Comparison of ENCODE assay signal across 23 cellular contexts in the genomic region with DNA sequence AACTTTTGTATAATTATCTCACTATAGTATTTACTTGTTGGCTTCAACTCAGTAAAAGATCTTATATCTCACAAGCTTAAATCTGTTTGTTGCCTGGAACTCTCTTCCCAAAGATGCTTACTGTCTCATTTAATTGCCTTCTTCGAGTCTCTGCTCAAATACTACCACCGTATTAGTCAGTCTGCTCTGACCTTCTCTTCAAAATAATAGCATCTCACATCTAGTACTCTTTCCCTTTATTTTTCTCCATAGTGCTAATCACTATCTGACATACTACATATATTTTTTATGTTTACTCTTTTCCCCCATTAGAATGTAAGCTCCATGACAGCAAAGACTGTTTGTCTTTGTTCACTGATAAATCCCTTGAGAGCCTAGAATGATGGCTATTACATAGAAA. TPM values are rescaled to one million over a fixed set of nuclear protein-coding genes. Genes with fewer than 3 reads are reported as not detected.
DNase-seq lines count a peak whose midpoint lies in the region; ATAC-seq, FAIRE-seq and TF ChIP-seq lines count a peak whose summit lies in the region.
"Had no signal": no experiment of that assay in that cellular context is flagged by ENCODE, and none has a peak within 500 bp of the region (broad histone marks: within the 10 kb centered on the region; RNA-seq: fewer than 3 reads in every experiment).

No MANE protein-coding gene starts in this region.

- DNase-seq in D721Med (ENCODE audit: insufficient read length, low spot score) (no peak), T-helper 17 cell (no peak), nephron progenitor cell (no peak), T1000 (lab: John Stamatoyannopoulos, UW) (no peak)
- no peak for DNase-seq in effector CD4-positive, alpha-beta T cell
- DNase-seq: CD4-positive, CD25-positive, alpha-beta regulatory T cell; DMS53; GDM1; HCEC 1CT; Kasumi-1; NCI-H1092 treated with DMSO at 0.1 percent for 48 hours; NCI-H1436; NCI-H187; NCI-H2081 treated with DMSO at 0.1 percent for 48 hours; NCI-H2171; NCI-H345; NCI-H510A treated with DMSO at 0.1 percent for 48 hours had no signal

- H3K27me3 Mint-ChIP-seq in T-helper 17 cell: no peaks in the 10 kb centered on the region
- no peaks in the 10 kb centered on the region for H3K27me3 Mint-ChIP-seq in nephron progenitor cell (ENCODE audit: low read depth, poor library complexity)
- H3K27me3 Mint-ChIP-seq: CD4-positive, CD25-positive, alpha-beta regulatory T cell had no signal

- H3K27ac Mint-ChIP-seq in T-helper 17 cell (peak overlapping the region; percentile 11), nephron progenitor cell (peak overlapping the region; percentile 9)
- H3K27ac Mint-ChIP-seq: CD4-positive, CD25-positive, alpha-beta regulatory T cell had no signal

- H3K36me3 ChIP-seq in HEK293 (ENCODE audit: control insufficient read depth in 2 of 2, insufficient read depth in 1 of 2, low read length in 2 of 2): peaks cover 19 to 80% of the 10 kb centered on the region in 2 experiments

- H3K4me3 ChIP-seq in HEK293 (ENCODE audit: low read depth, low read length): no peak overlapping the region
- H3K4me3 ChIP-seq: BLaER1, GM12878 had no signal

- CTCF ChIA-PET in HEK293 (lab: Yijun Ruan, JAX): interaction anchor here (0.7 kb wide), 1 partner anchor 748 kb away, joined by 6 read pairs; no protein-coding TSS in a partner anchor

- H3K27ac ChIP-seq in HEK293 (ENCODE audit: extremely low read depth, low read depth, low read length): no peak overlapping the region
- H3K27ac ChIP-seq: BLaER1 had no signal

- H3K36me3 Mint-ChIP-seq in T-helper 17 cell (ENCODE audit: low read depth) (peaks cover 11% of the 10 kb centered on the region), nephron progenitor cell (ENCODE audit: low read depth) (peaks cover 59% of the 10 kb centered on the region)

- POLR2A ChIA-PET in HEK293 (lab: Yijun Ruan, JAX): no interaction called here

- peak; percentile 93 for FAIRE-seq in D721Med (lab: Jason Lieb, UNC)
- FAIRE-seq: GM12878, H1, HepG2 had no signal

- H3K4me1 ChIP-seq in HEK293 (ENCODE audit: control insufficient read depth, insufficient read depth, low read length): peaks cover 4% of the 10 kb centered on the region; the same call in 1 of the 2 replicates

- peaks cover 2% of the 10 kb centered on the region for H3K4me1 Mint-ChIP-seq in T-helper 17 cell
- H3K4me1 Mint-ChIP-seq in nephron progenitor cell: peaks cover 4% of the 10 kb centered on the region

- ATAC-seq in T-helper 17 cell (no peak), HG02571 (IDR thresholded peaks at IDR 0.05; ENCODE audit: unreplicated experiment) (no peak)
- ATAC-seq: GM12878, HepG2 had no signal

- H3K4me3 Mint-ChIP-seq in T-helper 17 cell: no peak overlapping the region
- no peak overlapping the region for H3K4me3 Mint-ChIP-seq in nephron progenitor cell
- H3K4me3 Mint-ChIP-seq: CD4-positive, CD25-positive, alpha-beta regulatory T cell had no signal

- H3K9me3 ChIP-seq in HEK293 (ENCODE audit: control insufficient read depth, insufficient read depth, low read depth, low read length) (no peaks in the 10 kb centered on the region), T-helper 17 cell (ENCODE audit: control insufficient read depth, low read length, poor library complexity, severe bottlenecking) (no peaks in the 10 kb centered on the region)
- H3K9me3 ChIP-seq: BLaER1 had no signal

- no peaks in the 10 kb centered on the region for H3K9me3 Mint-ChIP-seq in nephron progenitor cell

- no peak for TF ChIP-seq CTCF in D721Med (IDR thresholded peaks at IDR 0.05; ENCODE audit: insufficient read depth, missing control alignments)
- TF ChIP-seq CTCF in HEK293 (tag by site-specific recombination; IDR thresholded peaks at IDR 0.05): no peak
- no peak for TF ChIP-seq CTCF in nephron progenitor cell (IDR thresholded peaks at IDR 0.05)

TF ChIP-seq in HEK293, 187 proteins besides CTCF, POLR2A, EP300 and RAD21:
- TF ChIP-seq ZNF571 (tag by site-specific recombination; IDR thresholded peaks at IDR 0.05): no peak
- TF ChIP-seq, protein P1, sequence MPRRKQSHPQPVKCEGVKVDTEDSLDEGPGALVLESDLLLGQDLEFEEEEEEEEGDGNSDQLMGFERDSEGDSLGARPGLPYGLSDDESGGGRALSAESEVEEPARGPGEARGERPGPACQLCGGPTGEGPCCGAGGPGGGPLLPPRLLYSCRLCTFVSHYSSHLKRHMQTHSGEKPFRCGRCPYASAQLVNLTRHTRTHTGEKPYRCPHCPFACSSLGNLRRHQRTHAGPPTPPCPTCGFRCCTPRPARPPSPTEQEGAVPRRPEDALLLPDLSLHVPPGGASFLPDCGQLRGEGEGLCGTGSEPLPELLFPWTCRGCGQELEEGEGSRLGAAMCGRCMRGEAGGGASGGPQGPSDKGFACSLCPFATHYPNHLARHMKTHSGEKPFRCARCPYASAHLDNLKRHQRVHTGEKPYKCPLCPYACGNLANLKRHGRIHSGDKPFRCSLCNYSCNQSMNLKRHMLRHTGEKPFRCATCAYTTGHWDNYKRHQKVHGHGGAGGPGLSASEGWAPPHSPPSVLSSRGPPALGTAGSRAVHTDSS (tag by site-specific recombination; IDR thresholded peaks at IDR 0.05): no peak
- TF ChIP-seq ZNF791 (tag by site-specific recombination; IDR thresholded peaks at IDR 0.05): no peak
- TF ChIP-seq YY2 (tag by site-specific recombination; IDR thresholded peaks at IDR 0.05): no peak
- TF ChIP-seq, protein P2, sequence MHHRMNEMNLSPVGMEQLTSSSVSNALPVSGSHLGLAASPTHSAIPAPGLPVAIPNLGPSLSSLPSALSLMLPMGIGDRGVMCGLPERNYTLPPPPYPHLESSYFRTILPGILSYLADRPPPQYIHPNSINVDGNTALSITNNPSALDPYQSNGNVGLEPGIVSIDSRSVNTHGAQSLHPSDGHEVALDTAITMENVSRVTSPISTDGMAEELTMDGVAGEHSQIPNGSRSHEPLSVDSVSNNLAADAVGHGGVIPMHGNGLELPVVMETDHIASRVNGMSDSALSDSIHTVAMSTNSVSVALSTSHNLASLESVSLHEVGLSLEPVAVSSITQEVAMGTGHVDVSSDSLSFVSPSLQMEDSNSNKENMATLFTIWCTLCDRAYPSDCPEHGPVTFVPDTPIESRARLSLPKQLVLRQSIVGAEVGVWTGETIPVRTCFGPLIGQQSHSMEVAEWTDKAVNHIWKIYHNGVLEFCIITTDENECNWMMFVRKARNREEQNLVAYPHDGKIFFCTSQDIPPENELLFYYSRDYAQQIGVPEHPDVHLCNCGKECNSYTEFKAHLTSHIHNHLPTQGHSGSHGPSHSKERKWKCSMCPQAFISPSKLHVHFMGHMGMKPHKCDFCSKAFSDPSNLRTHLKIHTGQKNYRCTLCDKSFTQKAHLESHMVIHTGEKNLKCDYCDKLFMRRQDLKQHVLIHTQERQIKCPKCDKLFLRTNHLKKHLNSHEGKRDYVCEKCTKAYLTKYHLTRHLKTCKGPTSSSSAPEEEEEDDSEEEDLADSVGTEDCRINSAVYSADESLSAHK (tag by site-specific recombination; IDR thresholded peaks at IDR 0.05): no peak
- peak; percentile 92 for TF ChIP-seq MYNN (tag by site-specific recombination; IDR thresholded peaks at IDR 0.05; ENCODE audit: borderline replicate concordance)
- TF ChIP-seq SP2 (tag by site-specific recombination; IDR thresholded peaks at IDR 0.05): no peak
- no peak for TF ChIP-seq ZNF544 (tag by site-specific recombination; IDR thresholded peaks at IDR 0.05)

RNA-seq across cellular contexts. Expression of a gene that starts 10.6 kb away (rescaled TPM):
- under 1 TPM in 1 of 2 donors, not detected in 1; 0.17 TPM for total RNA-seq in T-helper 17 cell
- total RNA-seq: CD4-positive, CD25-positive, alpha-beta regulatory T cell; GM12878; H1; HepG2 had no signal
